14 cellular contexts compared by ENCODE assay signal in the genomic region with DNA sequence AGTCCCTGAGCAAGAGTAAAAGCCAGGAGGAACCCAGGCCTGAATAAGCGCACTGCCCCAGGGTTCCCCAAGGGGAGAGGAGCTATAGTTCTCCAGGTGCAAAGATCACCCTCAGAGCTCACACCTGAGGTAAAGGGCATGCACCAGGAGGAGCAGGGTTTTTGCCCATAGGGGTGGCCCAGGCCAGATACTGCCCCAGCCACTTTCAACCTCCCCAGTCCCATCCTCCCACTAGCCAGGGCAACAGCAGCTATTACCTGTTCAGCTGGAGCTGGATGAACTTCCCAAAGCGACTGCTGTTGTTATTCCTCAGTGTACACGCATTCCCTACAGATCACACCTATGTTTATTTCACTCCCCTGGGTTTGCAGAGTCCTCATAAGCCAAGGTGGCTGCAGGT. TPM values are rescaled to one million over a fixed set of nuclear protein-coding genes. Genes with fewer than 3 reads are reported as not detected.
DNase-seq lines count a peak whose midpoint lies in the region; ATAC-seq and TF ChIP-seq lines count a peak whose summit lies in the region.
"Had no signal": no experiment of that assay in that cellular context is flagged by ENCODE, and none has a peak within 500 bp of the region (broad histone marks: within the 10 kb centered on the region; RNA-seq: fewer than 3 reads in every experiment).

No MANE protein-coding gene starts in this region.

- TF ChIP-seq CTCF in endodermal cell (conservative IDR thresholded peaks at IDR 0.05) (no peak), neural progenitor cell (IDR thresholded peaks at IDR 0.05) (no peak), mucosa of descending colon (IDR thresholded peaks at IDR 0.05) (no peak)

- intact Hi-C loops in mucosa of descending colon (cut with DNase I, micrococcal nuclease): no loop called here

- H3F3A ChIP-seq in neural progenitor cell (ENCODE audit: low read depth): no peaks in the 10 kb centered on the region

- H3K4me3 ChIP-seq in endodermal cell (ENCODE audit: low read length): no peak overlapping the region
- no peak overlapping the region for H3K4me3 ChIP-seq in neural progenitor cell
- H3K4me3 ChIP-seq in mucosa of descending colon: no peak overlapping the region
- H3K4me3 ChIP-seq: HAP-1 had no signal

- H3K27me3 Mint-ChIP-seq in endodermal cell (ENCODE audit: insufficient read depth): no peaks in the 10 kb centered on the region
- no peaks in the 10 kb centered on the region for H3K27me3 Mint-ChIP-seq in neural progenitor cell (ENCODE audit: insufficient read depth, low read depth)

- H3K4me1 ChIP-seq in endodermal cell (ENCODE audit: control insufficient read depth, insufficient read depth, low read length) (no peaks in the 10 kb centered on the region), neural progenitor cell (no peaks in the 10 kb centered on the region), mucosa of descending colon (ENCODE audit: low read depth) (no peaks in the 10 kb centered on the region)
- H3K4me1 ChIP-seq: HAP-1 had no signal

- H3K4me3 Mint-ChIP-seq in endodermal cell: no peak overlapping the region
- H3K4me3 Mint-ChIP-seq in neural progenitor cell: no peak overlapping the region
- H3K4me3 Mint-ChIP-seq: CD14-positive monocyte; CD8-positive, alpha-beta T cell had no signal

- H4K20me1 ChIP-seq in neural progenitor cell (ENCODE audit: low read depth): no peaks in the 10 kb centered on the region

- H3K36me3 ChIP-seq in endodermal cell (ENCODE audit: control insufficient read depth, insufficient read depth, low read length) (peaks cover 88% of the 10 kb centered on the region), neural progenitor cell (no peaks in the 10 kb centered on the region), mucosa of descending colon (ENCODE audit: low read depth) (no peaks in the 10 kb centered on the region)

- H2AFZ ChIP-seq in neural progenitor cell (replicated peaks): no peak overlapping the region

- H3K9me3 ChIP-seq in endodermal cell (ENCODE audit: control insufficient read depth, low read length): no peaks in the 10 kb centered on the region
- no peaks in the 10 kb centered on the region for H3K9me3 ChIP-seq in neural progenitor cell (ENCODE audit: low read depth)
- no peaks in the 10 kb centered on the region for H3K9me3 ChIP-seq in mucosa of descending colon
- H3K9me3 ChIP-seq: HAP-1 had no signal

- peak; percentile 27 for DNase-seq in activated effector memory CD4-positive, alpha-beta T cell treated with anti-CD3 and anti-CD28 coated beads, Interleukin-2, amount 50 U/mL, for 16 hours
- DNase-seq in activated effector memory CD4-positive, alpha-beta T cell treated with Interleukin-2 at 50 U/mL for 16 hours: no peak
- DNase-seq in D341Med (ENCODE audit: low spot score) (peak; percentile 17), endodermal cell (peak; percentile 30), neural progenitor cell (ENCODE audit: low spot score) (no peak), mucosa of descending colon (no peak), DMS53 (lab: John Stamatoyannopoulos, UW) (no peak)
- DNase-seq: COR-L47, GF-D8, GOT3 had no signal

- H3K27ac Mint-ChIP-seq in endodermal cell: no peak overlapping the region
- peak overlapping the region; percentile 43 for H3K27ac Mint-ChIP-seq in neural progenitor cell

- no peaks in the 10 kb centered on the region for H3K79me2 ChIP-seq in neural progenitor cell (ENCODE audit: low read depth)

- H3K9ac ChIP-seq in endodermal cell (ENCODE audit: extremely low read depth, low read length, poor library complexity, severe bottlenecking) (no peak overlapping the region), neural progenitor cell (no peak overlapping the region)

- H3K27ac ChIP-seq in endodermal cell (ENCODE audit: low read depth, low read length): no peak overlapping the region
- H3K27ac ChIP-seq in neural progenitor cell: no peak overlapping the region
- H3K27ac ChIP-seq: HL-60 had no signal

- H3K4me2 ChIP-seq in neural progenitor cell: no peak overlapping the region

- peaks cover 63% of the 10 kb centered on the region for H3K36me3 Mint-ChIP-seq in endodermal cell (ENCODE audit: low read depth)
- H3K36me3 Mint-ChIP-seq in neural progenitor cell: peaks cover 7% of the 10 kb centered on the region

- peaks cover under 1% of the 10 kb centered on the region for H3K4me1 Mint-ChIP-seq in endodermal cell
- no peaks in the 10 kb centered on the region for H3K4me1 Mint-ChIP-seq in neural progenitor cell
- H3K4me1 Mint-ChIP-seq: CD14-positive monocyte had no signal

- H3K9me3 Mint-ChIP-seq in endodermal cell (no peaks in the 10 kb centered on the region), neural progenitor cell (no peaks in the 10 kb centered on the region)
- H3K9me3 Mint-ChIP-seq: CD14-positive monocyte; CD8-positive, alpha-beta T cell had no signal

- no peaks in the 10 kb centered on the region for H3K27me3 ChIP-seq in endodermal cell (ENCODE audit: control insufficient read depth, insufficient read depth, low read length, poor library complexity, severe bottlenecking)
- no peaks in the 10 kb centered on the region for H3K27me3 ChIP-seq in neural progenitor cell

- 88 to 96% methylated on average over 2 to 3 of the region's 3 CpGs for WGBS in endodermal cell (ENCODE audit: insufficient coverage in 1 of 2, insufficient read length in 1 of 2), 2 experiments

- no peak for ATAC-seq in mucosa of descending colon
- ATAC-seq: CD8-positive, alpha-beta T cell had no signal

RNA-seq across cellular contexts. Expression of gene MYO19, which starts 19.8 kb away (rescaled TPM):
- total RNA-seq in endodermal cell (100 to 1,000 TPM; 133 to 154 TPM), neural progenitor cell (ENCODE audit: low replicate concordance) (72.4 and 101 TPM in 2 replicates), mucosa of descending colon (100 to 1,000 TPM in 1 of 3 donors, 10 to 100 TPM in 2; 67.5 to 103 (median 93.4) TPM)
- 63.3 TPM for polyA plus RNA-seq in endodermal cell (2013, experiment 1 of 2)
- polyA plus RNA-seq in endodermal cell (2013, experiment 2 of 2): 51.5 TPM

RNA-seq across cellular contexts. Expression of gene PIGW, which starts 19.9 kb away (rescaled TPM):
- 10 to 100 TPM; 10.8 to 16.6 TPM for total RNA-seq in endodermal cell
- polyA plus RNA-seq in endodermal cell (2013, experiment 1 of 2): 7.1 TPM
- polyA plus RNA-seq in endodermal cell (2013, experiment 2 of 2): 7.6 TPM
- 7.0 and 10.2 TPM in 2 replicates for total RNA-seq in neural progenitor cell (ENCODE audit: low replicate concordance)
- 10 to 100 TPM in 1 of 3 donors, 1 to 10 TPM in 2; 4.6 to 10.2 (median 7.0) TPM for total RNA-seq in mucosa of descending colon

RNA-seq across cellular contexts. Expression of gene ZNHIT3, which starts 28.4 kb away (rescaled TPM):
- total RNA-seq in endodermal cell (10 to 100 TPM; 59.6 to 67.3 TPM), neural progenitor cell (ENCODE audit: low replicate concordance) (68.4 and 83.5 TPM in 2 replicates), mucosa of descending colon (10 to 100 TPM; 19.8 to 28.0 (median 21.2) TPM)
- 64.3 TPM for polyA plus RNA-seq in endodermal cell (2013, experiment 1 of 2)
- polyA plus RNA-seq in endodermal cell (2013, experiment 2 of 2): 67.4 TPM

RNA-seq across cellular contexts. Expression of gene GGNBP2, which starts 29.9 kb away (rescaled TPM):
- total RNA-seq in endodermal cell (10 to 100 TPM; 56.8 to 61.6 TPM), neural progenitor cell (ENCODE audit: low replicate concordance) (44.4 and 79.5 TPM in 2 replicates), mucosa of descending colon (10 to 100 TPM; 80.4 to 93.4 (median 90.7) TPM)
- 61.1 TPM for polyA plus RNA-seq in endodermal cell (2013, experiment 1 of 2)
- polyA plus RNA-seq in endodermal cell (2013, experiment 2 of 2): 57.6 TPM

Comparison
In these comparisons a context has a peak if more than half of its experiments do, and no peak if none do; other contexts are left out.
1. DNase-seq: peak in activated effector memory CD4-positive, alpha-beta T cell treated with anti-CD3 and anti-CD28 coated beads, Interleukin-2, amount 50 U/mL, for 16 hours (single experiment), D341Med (single experiment) and endodermal cell (single experiment); none in activated effector memory CD4-positive, alpha-beta T cell treated with Interleukin-2 at 50 U/mL for 16 hours (single experiment), neural progenitor cell (single experiment), mucosa of descending colon (0 of 3) and DMS53 (single experiment).